ENCODE assay signal across 20 cellular contexts in the genomic region with DNA sequence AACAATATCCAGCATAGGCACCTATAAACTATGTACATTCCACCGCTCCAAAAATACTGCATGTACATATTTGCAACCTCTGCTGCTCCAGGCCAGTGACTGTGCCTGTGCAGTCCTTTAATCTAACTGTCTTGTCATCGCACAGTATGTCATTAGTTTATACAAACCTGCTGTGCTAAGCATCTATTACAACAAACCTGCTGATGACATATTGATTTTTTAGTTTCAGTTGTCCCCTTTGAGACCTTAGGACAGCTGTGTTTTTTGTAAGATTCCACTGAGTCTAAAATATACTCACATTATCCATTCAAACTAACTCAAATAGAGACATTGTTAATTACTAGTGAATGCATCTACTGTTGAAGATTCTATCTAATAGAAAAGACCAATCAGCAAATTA. TPM values are rescaled to one million over a fixed set of nuclear protein-coding genes. Genes with fewer than 3 reads are reported as not detected.
DNase-seq lines count a peak whose midpoint lies in the region; TF ChIP-seq lines count a peak whose summit lies in the region.
"Had no signal": no experiment of that assay in that cellular context is flagged by ENCODE, and none has a peak within 500 bp of the region (broad histone marks: within the 10 kb centered on the region; RNA-seq: fewer than 3 reads in every experiment).

No MANE protein-coding gene starts in this region.

- POLR2A ChIA-PET in RWPE1 (lab: Yijun Ruan, JAX; ENCODE audit: low non-redundant PET): no interaction called here

- TF ChIP-seq CTCF in HFFc6 (IDR thresholded peaks at IDR 0.05) (no peak), chondrocyte (IDR thresholded peaks at IDR 0.05) (no peak), osteocyte (IDR thresholded peaks at IDR 0.05) (no peak), RWPE1 (conservative IDR thresholded peaks at IDR 0.05; ENCODE audit: low read depth) (no peak), GM13977 (IDR thresholded peaks at IDR 0.05; ENCODE audit: extremely low read depth, insufficient read depth, missing control alignments) (no peak)

- in situ Hi-C loops in GM13977 (cut with MboI; ENCODE audit: low pct_unique_long_range_greater_than_20kb, low sequenced_read_pairs, unreplicated experiment): no loop called here

- H3K27ac Mint-ChIP-seq in HFFc6 (peak overlapping the region; percentile 56; the same call in 1 of the 2 replicates), chondrocyte (ENCODE audit: unreplicated experiment) (peak overlapping the region; percentile 45), osteocyte (ENCODE audit: unreplicated experiment) (peak overlapping the region; percentile 89)
- no peak overlapping the region for H3K27ac Mint-ChIP-seq in T-helper 2 cell treated with Interferon-gamma antibody and Interleukin-4, amounts not matched to agents 5 μg/mL and 100 μg/mL, for 36 hours
- H3K27ac Mint-ChIP-seq: activated T-cell treated with anti-CD3 and anti-CD28 coated beads, Interleukin-2, amount 50 U/mL, for 24 hours; CD8-positive, alpha-beta memory T cell; natural killer cell had no signal

- DNase-seq in COR-L47 (lab: John Stamatoyannopoulos, UW) (peak; percentile 48), HFFc6 (no peak), chondrocyte (ENCODE audit: low spot score) (no peak), osteocyte (ENCODE audit: extremely low spot score, unreplicated experiment) (no peak), RWPE1 (ENCODE audit: low spot score) (no peak), GM03348 (ENCODE audit: low spot score) (no peak), GM13977 (ENCODE audit: low spot score) (no peak)
- DNase-seq in T-helper 2 cell treated with Interferon-gamma antibody and Interleukin-4, amounts not matched to agents 5 μg/mL and 100 μg/mL, for 36 hours (ENCODE audit: low spot score): no peak
- DNase-seq: activated CD4-positive, alpha-beta T cell treated with anti-CD3 and anti-CD28 coated beads for 1 hour; activated naive CD4-positive, alpha-beta T cell; activated T-cell treated with anti-CD3 and anti-CD28 coated beads, Interleukin-2, amount 50 U/mL, for 24 hours; amniotic stem cell; CD8-positive, alpha-beta memory T cell; erythroblast; natural killer cell; NCI-H1105; small intestine; stimulated activated CD4-positive, alpha-beta T cell treated with anti-CD3 and anti-CD28 coated beads, Interleukin-4, amount 100 ng/mL, for 1 hour; stimulated activated naive CD8-positive, alpha-beta T cell treated with anti-CD3 and anti-CD28 coated beads, Interleukin-15, Interleukin-2, amounts not matched to agents 100 U/mL and 50 U/mL, for 24 hours; upper lobe of left lung had no signal

- peak overlapping the region; percentile 15; the same call in 1 of the 2 replicates for H3K4me3 Mint-ChIP-seq in HFFc6
- no peak overlapping the region for H3K4me3 Mint-ChIP-seq in chondrocyte (ENCODE audit: unreplicated experiment)
- H3K4me3 Mint-ChIP-seq in osteocyte (ENCODE audit: unreplicated experiment): no peak overlapping the region
- no peak overlapping the region for H3K4me3 Mint-ChIP-seq in T-helper 2 cell treated with Interferon-gamma antibody and Interleukin-4, amounts not matched to agents 5 μg/mL and 100 μg/mL, for 36 hours
- H3K4me3 Mint-ChIP-seq: activated T-cell treated with anti-CD3 and anti-CD28 coated beads, Interleukin-2, amount 50 U/mL, for 24 hours; CD8-positive, alpha-beta memory T cell; natural killer cell had no signal

- H3K27me3 Mint-ChIP-seq in HFFc6 (ENCODE audit: insufficient read depth) (no peaks in the 10 kb centered on the region), chondrocyte (ENCODE audit: low read depth) (no peaks in the 10 kb centered on the region), osteocyte (ENCODE audit: unreplicated experiment) (no peaks in the 10 kb centered on the region)
- no peaks in the 10 kb centered on the region for H3K27me3 Mint-ChIP-seq in T-helper 2 cell treated with Interferon-gamma antibody and Interleukin-4, amounts not matched to agents 5 μg/mL and 100 μg/mL, for 36 hours (ENCODE audit: low read depth)
- H3K27me3 Mint-ChIP-seq: activated T-cell treated with anti-CD3 and anti-CD28 coated beads, Interleukin-2, amount 50 U/mL, for 24 hours; CD8-positive, alpha-beta memory T cell had no signal

- H3K27ac ChIP-seq in RWPE1: no peak overlapping the region
- H3K27ac ChIP-seq: upper lobe of left lung had no signal

- CTCF ChIA-PET in RWPE1 (lab: Yijun Ruan, JAX): no interaction called here

- no peaks in the 10 kb centered on the region for H3K9me3 Mint-ChIP-seq in HFFc6
- no peaks in the 10 kb centered on the region for H3K9me3 Mint-ChIP-seq in chondrocyte (ENCODE audit: low read depth)
- H3K9me3 Mint-ChIP-seq in osteocyte (ENCODE audit: unreplicated experiment): no peaks in the 10 kb centered on the region
- H3K9me3 Mint-ChIP-seq in T-helper 2 cell treated with Interferon-gamma antibody and Interleukin-4, amounts not matched to agents 5 μg/mL and 100 μg/mL, for 36 hours: no peaks in the 10 kb centered on the region
- H3K9me3 Mint-ChIP-seq: activated T-cell treated with anti-CD3 and anti-CD28 coated beads, Interleukin-2, amount 50 U/mL, for 24 hours; natural killer cell had no signal

- H3K4me1 Mint-ChIP-seq in HFFc6 (ENCODE audit: low read depth): peaks cover 64% of the 10 kb centered on the region
- peaks cover 63% of the 10 kb centered on the region for H3K4me1 Mint-ChIP-seq in chondrocyte (ENCODE audit: low read depth)
- peaks cover 68% of the 10 kb centered on the region for H3K4me1 Mint-ChIP-seq in osteocyte (ENCODE audit: unreplicated experiment)
- no peaks in the 10 kb centered on the region for H3K4me1 Mint-ChIP-seq in T-helper 2 cell treated with Interferon-gamma antibody and Interleukin-4, amounts not matched to agents 5 μg/mL and 100 μg/mL, for 36 hours (ENCODE audit: low read depth)
- H3K4me1 Mint-ChIP-seq: CD8-positive, alpha-beta memory T cell; natural killer cell had no signal

- peaks cover 15% of the 10 kb centered on the region for H3K36me3 Mint-ChIP-seq in HFFc6 (ENCODE audit: low read depth)
- no peaks in the 10 kb centered on the region for H3K36me3 Mint-ChIP-seq in chondrocyte (ENCODE audit: low read depth)
- peaks cover 2% of the 10 kb centered on the region for H3K36me3 Mint-ChIP-seq in osteocyte (ENCODE audit: unreplicated experiment)
- no peaks in the 10 kb centered on the region for H3K36me3 Mint-ChIP-seq in T-helper 2 cell treated with Interferon-gamma antibody and Interleukin-4, amounts not matched to agents 5 μg/mL and 100 μg/mL, for 36 hours (ENCODE audit: low read depth)
- H3K36me3 Mint-ChIP-seq: CD8-positive, alpha-beta memory T cell; natural killer cell had no signal

RNA-seq across cellular contexts. Expression of gene SEMA3C, which starts 33.1 kb away (rescaled TPM):
- 10 to 100 TPM; 52.4 to 74.6 (median 61.4) TPM for total RNA-seq in HFFc6 (2021; fragmentation: NEBNext Ultra II Directional; extraction: Animal tissue kit (Norgen Biotek cat#: 25700))
- 77.4 to 155 TPM (median 80.0 TPM) in 3 replicates for total RNA-seq in chondrocyte
- total RNA-seq in osteocyte: 74.1 and 77.5 TPM in 2 replicates
- total RNA-seq: CD8-positive, alpha-beta memory T cell had no signal
